ENCODE assay signal across 15 cellular contexts in the genomic region with DNA sequence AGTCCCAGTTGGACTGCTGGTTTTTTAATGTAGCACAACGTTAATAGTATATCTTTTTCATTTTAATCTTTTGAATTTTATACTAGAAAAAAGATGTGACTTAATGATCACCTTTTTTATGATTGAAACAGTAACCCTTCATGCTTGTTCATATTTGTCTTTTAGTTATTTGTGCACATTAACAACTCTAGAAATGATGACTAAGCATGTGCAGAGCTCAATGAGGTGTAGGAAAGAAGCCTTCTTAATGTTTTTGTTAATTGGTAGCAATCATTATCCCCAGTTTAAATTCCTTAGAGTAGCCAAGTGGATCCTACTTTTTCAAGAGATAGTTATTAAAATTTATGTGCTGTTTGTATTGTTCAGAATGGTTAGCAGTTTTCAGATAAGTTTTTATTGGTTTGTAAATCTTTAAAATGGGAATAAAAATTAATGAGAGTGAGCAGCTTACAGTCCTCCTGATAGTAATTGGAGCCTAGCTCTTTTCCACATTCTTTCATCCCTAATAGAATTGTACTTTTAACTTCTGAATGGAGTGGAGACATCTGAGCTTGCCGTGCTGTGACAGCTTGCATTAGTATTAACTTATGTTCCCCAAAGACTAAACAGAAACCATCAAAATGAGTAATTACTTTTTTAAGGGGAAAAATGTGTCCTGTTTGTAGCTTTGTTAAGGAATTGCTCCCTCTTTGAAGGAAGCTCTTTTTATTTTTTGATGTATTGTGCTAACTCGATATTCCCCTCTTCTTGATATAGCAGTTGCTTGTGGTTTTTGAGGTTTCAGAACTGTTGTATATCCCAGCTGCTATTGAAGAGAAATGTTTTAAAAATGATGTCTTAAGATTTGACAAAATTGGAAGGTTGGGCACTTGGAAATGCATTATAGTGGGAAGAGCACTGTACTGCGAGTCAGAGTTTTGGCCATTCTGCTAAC. TPM values are rescaled to one million over a fixed set of nuclear protein-coding genes. Genes with fewer than 3 reads are reported as not detected.
DNase-seq lines count a peak whose midpoint lies in the region; ATAC-seq, FAIRE-seq and TF ChIP-seq lines count a peak whose summit lies in the region.
"Had no signal": no experiment of that assay in that cellular context is flagged by ENCODE, and none has a peak within 500 bp of the region (broad histone marks: within the 10 kb centered on the region; RNA-seq: fewer than 3 reads in every experiment).

No MANE protein-coding gene starts in this region.

- H3K36me3 Mint-ChIP-seq in CD8-positive, alpha-beta memory T cell, result peaks cover 14 to 75% (median 16%) of the 10 kb centered on the region in 3 donors

- CTCF ChIA-PET in CD8-positive, alpha-beta memory T cell (lab: Charles Lee), result interaction anchor here (0.9 kb wide), 1 partner anchor 81 kb away, joined by 3 read pairs; no protein-coding TSS in a partner anchor

- DNase-seq in CD8-positive, alpha-beta memory T cell, result no peak
- DNase-seq in RCC 7860 (ENCODE audit: low spot score), result no peak
- DNase-seq in kidney tubule cell (ENCODE audit: low spot score), result peak; percentile 12
- DNase-seq in COLO829 (ENCODE audit: low spot score), result no peak
- DNase-seq in central memory CD4-positive, alpha-beta T cell, result no peak
- no peak for DNase-seq in erythroblast (lab: John Stamatoyannopoulos, UW)
- DNase-seq: activated gamma-delta T cell, BE2C, heart right ventricle, left ventricle myocardium superior, NCI-H526 had no signal

- H3K4me3 Mint-ChIP-seq in CD8-positive, alpha-beta memory T cell, result peak overlapping the region in 4 of 7 donors; percentile 30 to 65 (median 46)

- no peaks in the 10 kb centered on the region for H3K27me3 ChIP-seq in CD8-positive, alpha-beta memory T cell (ENCODE audit: insufficient read depth, low read length, poor library complexity, severe bottlenecking)
- H3K27me3 ChIP-seq: BE2C, heart right ventricle had no signal

- TF ChIP-seq POLR2A in erythroblast (IDR thresholded peaks at IDR 0.05; ENCODE audit: low read length), result no peak

- POLR2A ChIA-PET in CD8-positive, alpha-beta memory T cell (lab: Charles Lee), result no interaction called here

- ATAC-seq in HG02623 (IDR thresholded peaks at IDR 0.05; ENCODE audit: unreplicated experiment), result peak; percentile 34
- no peak for ATAC-seq in GM21526 (IDR thresholded peaks at IDR 0.05; ENCODE audit: low FRiP score, unreplicated experiment)
- ATAC-seq: heart right ventricle, left ventricle myocardium superior had no signal

- peak overlapping the region in 5 of 8 donors; percentile 38 to 80 (median 56) for H3K27ac Mint-ChIP-seq in CD8-positive, alpha-beta memory T cell

- no peak overlapping the region for H3K27ac ChIP-seq in CD8-positive, alpha-beta memory T cell (ENCODE audit: low read depth, low read length)
- H3K27ac ChIP-seq: heart right ventricle had no signal

- H3K4me3 ChIP-seq in CD8-positive, alpha-beta memory T cell (ENCODE audit: low read length), result no peak overlapping the region
- H3K4me3 ChIP-seq: heart right ventricle had no signal

- no peaks in the 10 kb centered on the region for H3K9me3 Mint-ChIP-seq in CD8-positive, alpha-beta memory T cell

- H3K9me3 ChIP-seq in CD8-positive, alpha-beta memory T cell (ENCODE audit: low read length), result no peaks in the 10 kb centered on the region
- H3K9me3 ChIP-seq: BE2C, heart right ventricle had no signal

- peak; percentile 76 for FAIRE-seq in RCC 7860 (lab: Jason Lieb, UNC)
- FAIRE-seq: endothelial cell of umbilical vein, TTC549 had no signal

- H3K4me1 Mint-ChIP-seq in CD8-positive, alpha-beta memory T cell, result peaks cover 60 to 86% (median 70%) of the 10 kb centered on the region in 3 donors

- H3K36me3 ChIP-seq in CD8-positive, alpha-beta memory T cell (ENCODE audit: insufficient read depth, low read length), result peaks cover 4% of the 10 kb centered on the region
- H3K36me3 ChIP-seq: BE2C had no signal

- H3K27me3 Mint-ChIP-seq in CD8-positive, alpha-beta memory T cell, result no peaks in the 10 kb centered on the region

- peaks cover 21% of the 10 kb centered on the region for H3K4me1 ChIP-seq in CD8-positive, alpha-beta memory T cell (ENCODE audit: insufficient read depth, low read length)
- H3K4me1 ChIP-seq: BE2C had no signal

RNA-seq across cellular contexts. Expression of a gene that starts 17.3 kb away (rescaled TPM):
- 10 to 100 TPM; 43.6 to 50.7 TPM for total RNA-seq in CD8-positive, alpha-beta memory T cell
- polyA plus RNA-seq in CD8-positive, alpha-beta memory T cell, result 39.8 TPM
